In the genomic region with DNA sequence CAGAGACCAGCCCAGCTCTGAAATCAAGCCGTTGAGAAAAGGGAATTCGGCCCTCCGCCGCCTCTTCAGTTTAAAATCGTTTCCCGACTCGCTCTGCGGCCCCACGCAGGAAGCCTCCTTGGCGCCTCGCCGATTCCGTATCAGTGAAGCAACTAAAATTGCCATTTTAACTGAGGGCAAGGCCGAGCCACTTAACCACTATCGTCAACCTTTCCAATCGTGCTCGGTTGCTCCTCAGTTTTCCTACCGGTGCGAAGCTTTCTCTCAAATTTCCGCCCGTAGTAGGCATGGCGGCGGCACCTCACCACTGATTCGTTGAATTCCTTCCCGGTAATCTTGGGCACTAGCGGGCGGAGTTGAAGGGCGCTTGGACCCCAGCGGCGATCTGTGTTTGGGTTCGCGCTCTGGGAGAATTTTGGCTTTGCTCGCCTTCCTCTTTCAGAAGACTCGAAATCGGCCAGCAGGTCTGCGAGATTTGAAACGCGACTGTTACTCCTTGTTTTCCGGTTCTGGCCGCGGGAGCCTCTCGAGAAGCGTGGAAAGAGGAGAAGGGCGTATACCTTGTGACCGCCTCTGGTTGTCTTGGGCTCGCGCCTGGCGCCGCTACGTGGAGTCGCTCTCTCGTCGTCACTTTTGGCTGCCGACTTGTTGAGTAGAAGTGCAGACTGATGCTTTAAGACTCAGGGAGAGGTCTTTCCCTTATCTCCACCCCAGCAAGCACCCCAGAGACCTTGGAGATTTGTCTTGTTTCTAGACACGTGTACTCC, we compare ENCODE assay signal across 1 cellular context.
A peak's percentile ranks its signal among the peaks of the same experiment; 100 is the strongest.
TF ChIP-seq lines count a peak whose summit lies in the region.

A gene with protein sequence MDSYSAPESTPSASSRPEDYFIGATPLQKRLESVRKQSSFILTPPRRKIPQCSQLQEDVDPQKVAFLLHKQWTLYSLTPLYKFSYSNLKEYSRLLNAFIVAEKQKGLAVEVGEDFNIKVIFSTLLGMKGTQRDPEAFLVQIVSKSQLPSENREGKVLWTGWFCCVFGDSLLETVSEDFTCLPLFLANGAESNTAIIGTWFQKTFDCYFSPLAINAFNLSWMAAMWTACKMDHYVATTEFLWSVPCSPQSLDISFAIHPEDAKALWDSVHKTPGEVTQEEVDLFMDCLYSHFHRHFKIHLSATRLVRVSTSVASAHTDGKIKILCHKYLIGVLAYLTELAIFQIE (minus strand): TSS at position 569 of the 767 bp plus-strand sequence. CDS start 13,584 bp downstream, outside the sequence.
A gene with protein sequence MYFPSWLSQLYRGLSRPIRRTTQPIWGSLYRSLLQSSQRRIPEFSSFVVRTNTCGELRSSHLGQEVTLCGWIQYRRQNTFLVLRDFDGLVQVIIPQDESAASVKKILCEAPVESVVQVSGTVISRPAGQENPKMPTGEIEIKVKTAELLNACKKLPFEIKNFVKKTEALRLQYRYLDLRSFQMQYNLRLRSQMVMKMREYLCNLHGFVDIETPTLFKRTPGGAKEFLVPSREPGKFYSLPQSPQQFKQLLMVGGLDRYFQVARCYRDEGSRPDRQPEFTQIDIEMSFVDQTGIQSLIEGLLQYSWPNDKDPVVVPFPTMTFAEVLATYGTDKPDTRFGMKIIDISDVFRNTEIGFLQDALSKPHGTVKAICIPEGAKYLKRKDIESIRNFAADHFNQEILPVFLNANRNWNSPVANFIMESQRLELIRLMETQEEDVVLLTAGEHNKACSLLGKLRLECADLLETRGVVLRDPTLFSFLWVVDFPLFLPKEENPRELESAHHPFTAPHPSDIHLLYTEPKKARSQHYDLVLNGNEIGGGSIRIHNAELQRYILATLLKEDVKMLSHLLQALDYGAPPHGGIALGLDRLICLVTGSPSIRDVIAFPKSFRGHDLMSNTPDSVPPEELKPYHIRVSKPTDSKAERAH (plus strand): TSS at position 359 of the 767 bp plus-strand sequence. CDS start 557 bp downstream, outside the sequence.

TF ChIP-seq in HCT116, 20 proteins besides CTCF, POLR2A, EP300 and RAD21 (continued from another document):
- TF ChIP-seq, protein P1, sequence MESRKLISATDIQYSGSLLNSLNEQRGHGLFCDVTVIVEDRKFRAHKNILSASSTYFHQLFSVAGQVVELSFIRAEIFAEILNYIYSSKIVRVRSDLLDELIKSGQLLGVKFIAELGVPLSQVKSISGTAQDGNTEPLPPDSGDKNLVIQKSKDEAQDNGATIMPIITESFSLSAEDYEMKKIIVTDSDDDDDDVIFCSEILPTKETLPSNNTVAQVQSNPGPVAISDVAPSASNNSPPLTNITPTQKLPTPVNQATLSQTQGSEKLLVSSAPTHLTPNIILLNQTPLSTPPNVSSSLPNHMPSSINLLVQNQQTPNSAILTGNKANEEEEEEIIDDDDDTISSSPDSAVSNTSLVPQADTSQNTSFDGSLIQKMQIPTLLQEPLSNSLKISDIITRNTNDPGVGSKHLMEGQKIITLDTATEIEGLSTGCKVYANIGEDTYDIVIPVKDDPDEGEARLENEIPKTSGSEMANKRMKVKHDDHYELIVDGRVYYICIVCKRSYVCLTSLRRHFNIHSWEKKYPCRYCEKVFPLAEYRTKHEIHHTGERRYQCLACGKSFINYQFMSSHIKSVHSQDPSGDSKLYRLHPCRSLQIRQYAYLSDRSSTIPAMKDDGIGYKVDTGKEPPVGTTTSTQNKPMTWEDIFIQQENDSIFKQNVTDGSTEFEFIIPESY (IDR thresholded peaks at IDR 0.05; ENCODE audit: extremely low read depth, insufficient replicate concordance, low read length): no peak
- TF ChIP-seq, protein P2, sequence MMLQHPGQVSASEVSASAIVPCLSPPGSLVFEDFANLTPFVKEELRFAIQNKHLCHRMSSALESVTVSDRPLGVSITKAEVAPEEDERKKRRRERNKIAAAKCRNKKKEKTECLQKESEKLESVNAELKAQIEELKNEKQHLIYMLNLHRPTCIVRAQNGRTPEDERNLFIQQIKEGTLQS (IDR thresholded peaks at IDR 0.05): no peak
- TF ChIP-seq CBX3 (IDR thresholded peaks at IDR 0.05; ENCODE audit: low read depth): peak; percentile 55; the same call in 1 of the 2 replicates
- TF ChIP-seq ELF1 (IDR thresholded peaks at IDR 0.05; ENCODE audit: borderline replicate concordance, low read depth): peak; percentile 95
- peak; percentile 99 for TF ChIP-seq YY1 (IDR thresholded peaks at IDR 0.05; ENCODE audit: extremely low read depth, insufficient replicate concordance, low read depth, low read length)
- TF ChIP-seq EGR1 (IDR thresholded peaks at IDR 0.05; ENCODE audit: low read depth): peak; percentile 89
- TF ChIP-seq, protein P3, sequence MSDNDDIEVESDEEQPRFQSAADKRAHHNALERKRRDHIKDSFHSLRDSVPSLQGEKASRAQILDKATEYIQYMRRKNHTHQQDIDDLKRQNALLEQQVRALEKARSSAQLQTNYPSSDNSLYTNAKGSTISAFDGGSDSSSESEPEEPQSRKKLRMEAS (IDR thresholded peaks at IDR 0.05): peak; percentile 92
- peak; percentile 63 for TF ChIP-seq SP1 (IDR thresholded peaks at IDR 0.05; ENCODE audit: low read depth)
- no peak for TF ChIP-seq ZNF274 (IDR thresholded peaks at IDR 0.05; ENCODE audit: low read depth, low read length)
- TF ChIP-seq EZH2phosphoT487 (IDR thresholded peaks at IDR 0.05; ENCODE audit: borderline replicate concordance): no peak
- peak; percentile 15 for TF ChIP-seq TCF7L2 (IDR thresholded peaks at IDR 0.05; ENCODE audit: borderline replicate concordance, extremely low read depth, insufficient read depth, insufficient read length)
